In the genomic region with DNA sequence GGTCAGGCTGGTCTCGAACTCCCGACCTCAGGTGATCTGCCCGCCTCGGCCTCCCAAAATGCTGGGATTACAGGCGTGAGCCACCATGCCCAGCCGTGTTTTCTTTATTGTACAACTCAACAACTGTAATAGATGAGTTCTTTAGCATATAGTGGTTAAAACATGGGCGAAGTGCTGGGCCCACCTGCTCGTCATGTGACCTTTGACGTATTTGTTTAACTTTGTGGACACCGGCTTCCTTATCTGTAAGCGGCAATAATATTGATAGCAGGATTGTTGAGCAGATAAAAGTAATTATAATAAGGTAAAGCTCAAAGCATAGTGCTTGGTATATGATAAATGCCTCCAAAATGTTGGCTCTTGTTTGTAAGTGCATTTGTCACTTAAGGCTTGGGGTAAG, we compare ENCODE assay signal across 30 cellular contexts.
"Had no signal": no experiment of that assay in that cellular context is flagged by ENCODE, and none has a peak within 500 bp of the region (broad histone marks: within the 10 kb centered on the region; RNA-seq: fewer than 3 reads in every experiment).

No MANE protein-coding gene starts in this region.

- H3K27ac ChIP-seq: brain microvascular endothelial cell, cardiac muscle cell had no signal

- H3K4me1 Mint-ChIP-seq: activated CD4-positive, alpha-beta T cell treated with anti-CD3 and anti-CD28 coated beads, Interleukin-2, amount 10 ng/mL, durations not matched to agents 24 days and 14 days; activated naive CD8-positive, alpha-beta T cell treated with anti-CD3 and anti-CD28 coated beads for 36 hours; activated T-helper 17 cell treated with anti-CD3 and anti-CD28 coated beads, Interleukin-2, amount 50 U/mL, for 72 hours; central memory CD8-positive, alpha-beta T cell had no signal

- H3K4me3 Mint-ChIP-seq: activated CD4-positive, alpha-beta T cell treated with anti-CD3 and anti-CD28 coated beads, Interleukin-2, amount 10 ng/mL, durations not matched to agents 24 days and 14 days; activated CD8-positive, alpha-beta T cell treated with anti-CD3 and anti-CD28 coated beads for 36 hours; activated naive CD8-positive, alpha-beta T cell treated with anti-CD3 and anti-CD28 coated beads for 36 hours; activated T-cell treated with anti-CD3 and anti-CD28 coated beads, Interleukin-2, amount 50 U/mL, for 72 hours; activated T-helper 17 cell treated with anti-CD3 and anti-CD28 coated beads, Interleukin-2, amount 50 U/mL, for 72 hours; central memory CD8-positive, alpha-beta T cell; T-helper 1 cell treated with Interleukin-12 subunit alpha and Interleukin-12 subunit beta and Interleukin-4 antibody, amounts not matched to agents 30 μg/mL and 1 μg/mL, for 36 hours; T-helper 2 cell treated with Interferon-gamma antibody and Interleukin-4, amounts not matched to agents 5 μg/mL and 100 μg/mL, for 36 hours had no signal

- DNase-seq: activated CD4-positive, alpha-beta T cell treated with anti-CD3 and anti-CD28 coated beads, Interleukin-2, amount 10 ng/mL, durations not matched to agents 24 days and 14 days; activated CD4-positive, alpha-beta T cell treated with anti-CD3 and anti-CD28 coated beads, Interleukin-2, amount 50 U/mL, for 4 hours; activated CD8-positive, alpha-beta T cell treated with anti-CD3 and anti-CD28 coated beads for 36 hours; activated effector memory CD4-positive, alpha-beta T cell treated with anti-CD3 and anti-CD28 coated beads, Interleukin-2, amount 50 U/mL, for 16 hours; activated naive CD4-positive, alpha-beta T cell; activated naive CD4-positive, alpha-beta T cell treated with anti-CD3 and anti-CD28 coated beads, Interleukin-2, amount 50 U/mL, for 16 hours; activated naive CD8-positive, alpha-beta T cell treated with anti-CD3 and anti-CD28 coated beads for 36 hours; activated T-cell treated with anti-CD3 and anti-CD28 coated beads, Interleukin-2, amount 50 U/mL, for 1 hour; activated T-cell treated with anti-CD3 and anti-CD28 coated beads, Interleukin-2, amount 50 U/mL, for 72 hours; amniotic stem cell; aorta; brain microvascular endothelial cell; IMR-90; Karpas-422; KBM-7; MG63; NCI-H1048; NCI-H1436 treated with DMSO at 0.1 percent for 48 hours; NCI-H1694 treated with DMSO at 0.1 percent for 48 hours; NCI-H2029 treated with DMSO at 0.1 percent for 48 hours; NCI-H2107; NCI-H2171; NCI-H510A; NCI-H526; Right ventricle myocardium superior had no signal

- H3K36me3 ChIP-seq: brain microvascular endothelial cell, cardiac muscle cell, MG63 had no signal

- H3K36me3 Mint-ChIP-seq: activated naive CD8-positive, alpha-beta T cell treated with anti-CD3 and anti-CD28 coated beads for 36 hours had no signal

- H3K9me3 ChIP-seq: MG63 had no signal

- H3K27ac Mint-ChIP-seq: activated CD4-positive, alpha-beta T cell treated with anti-CD3 and anti-CD28 coated beads, Interleukin-2, amount 10 ng/mL, durations not matched to agents 24 days and 14 days; activated CD8-positive, alpha-beta T cell treated with anti-CD3 and anti-CD28 coated beads for 36 hours; activated naive CD8-positive, alpha-beta T cell treated with anti-CD3 and anti-CD28 coated beads for 36 hours; activated T-cell treated with anti-CD3 and anti-CD28 coated beads, Interleukin-2, amount 50 U/mL, for 72 hours; activated T-helper 17 cell treated with anti-CD3 and anti-CD28 coated beads, Interleukin-2, amount 50 U/mL, for 72 hours; T-helper 1 cell treated with Interleukin-12 subunit alpha and Interleukin-12 subunit beta and Interleukin-4 antibody, amounts not matched to agents 30 μg/mL and 1 μg/mL, for 36 hours; T-helper 2 cell treated with Interferon-gamma antibody and Interleukin-4, amounts not matched to agents 5 μg/mL and 100 μg/mL, for 36 hours had no signal

- H3K27me3 Mint-ChIP-seq: activated CD4-positive, alpha-beta T cell treated with anti-CD3 and anti-CD28 coated beads, Interleukin-2, amount 10 ng/mL, durations not matched to agents 24 days and 14 days; activated CD8-positive, alpha-beta T cell treated with anti-CD3 and anti-CD28 coated beads for 36 hours; activated naive CD8-positive, alpha-beta T cell treated with anti-CD3 and anti-CD28 coated beads for 36 hours; activated T-helper 17 cell treated with anti-CD3 and anti-CD28 coated beads, Interleukin-2, amount 50 U/mL, for 72 hours; central memory CD8-positive, alpha-beta T cell had no signal

- ATAC-seq: activated CD8-positive, alpha-beta T cell treated with anti-CD3 and anti-CD28 coated beads for 36 hours; activated T-cell treated with anti-CD3 and anti-CD28 coated beads, Interleukin-2, amount 50 U/mL, for 72 hours; activated T-helper 17 cell treated with anti-CD3 and anti-CD28 coated beads, Interleukin-2, amount 50 U/mL, for 72 hours had no signal

- H3K9me3 Mint-ChIP-seq: activated CD4-positive, alpha-beta T cell treated with anti-CD3 and anti-CD28 coated beads, Interleukin-2, amount 10 ng/mL, durations not matched to agents 24 days and 14 days; activated CD8-positive, alpha-beta T cell treated with anti-CD3 and anti-CD28 coated beads for 36 hours; activated naive CD8-positive, alpha-beta T cell treated with anti-CD3 and anti-CD28 coated beads for 36 hours; activated T-helper 17 cell treated with anti-CD3 and anti-CD28 coated beads, Interleukin-2, amount 50 U/mL, for 72 hours; central memory CD8-positive, alpha-beta T cell; T-helper 1 cell treated with Interleukin-12 subunit alpha and Interleukin-12 subunit beta and Interleukin-4 antibody, amounts not matched to agents 30 μg/mL and 1 μg/mL, for 36 hours; T-helper 2 cell treated with Interferon-gamma antibody and Interleukin-4, amounts not matched to agents 5 μg/mL and 100 μg/mL, for 36 hours had no signal

- H3K4me3 ChIP-seq: cardiac muscle cell, MG63 had no signal

- H3K27me3 ChIP-seq: brain microvascular endothelial cell, cardiac muscle cell, MG63 had no signal
